In genomic region chr11:17979770-17980371, GRCh38 we compare ENCODE assay signal across 8 cellular contexts. TPM values are rescaled to one million over a fixed set of nuclear protein-coding genes. Genes with fewer than 3 reads are reported as not detected.
DNase-seq lines count a peak whose midpoint lies in the region; ATAC-seq and TF ChIP-seq lines count a peak whose summit lies in the region.

No MANE protein-coding gene starts in this region.

- H3K9me3 ChIP-seq in Panc1 (ENCODE audit: control insufficient read depth, insufficient read depth, low read depth, low read length) (no peaks in the 10 kb centered on the region), adrenal gland (replicated peaks in 1 of 3) (no peaks in the 10 kb centered on the region)

- TF ChIP-seq CTCF in Panc1 (IDR thresholded peaks at IDR 0.05) (peak; percentile 93), adrenal gland (IDR thresholded peaks at IDR 0.05) (peak; percentile 81 to 97 (median 86))

- CTCF ChIA-PET in Panc1 (lab: Charles Lee) = interaction anchor here (3.0 kb wide), 1 partner anchor 248 kb away, joined by 59 read pairs; no protein-coding TSS in a partner anchor

- peak; percentile 50 for ATAC-seq in HG03521 (IDR thresholded peaks at IDR 0.05; ENCODE audit: unreplicated experiment)
- peak; percentile 68; the same call in 1 of the 2 replicates for ATAC-seq in Panc1
- ATAC-seq in GM19023 (IDR thresholded peaks at IDR 0.05; ENCODE audit: unreplicated experiment) = no peak

- H3K4me1 ChIP-seq in Panc1 (ENCODE audit: control insufficient read depth, insufficient read depth, low read length) = no peaks in the 10 kb centered on the region
- H3K4me1 ChIP-seq in adrenal gland (replicated peaks in 1 of 2) = no peaks in the 10 kb centered on the region

- H3K4me3 ChIP-seq in Panc1 (ENCODE audit: low read depth in 2 of 2, low read length in 2 of 2) = no peak overlapping the region
- H3K4me3 ChIP-seq in adrenal gland = no peak overlapping the region

- H3K27ac ChIP-seq in Panc1 (ENCODE audit: low read length) (no peak overlapping the region), adrenal gland (no peak overlapping the region)

- WGBS in adrenal gland, 4 donors = 35 to 41% (median 39%) methylated on average over 7 of the region's 7 CpGs

- intact Hi-C loops in Panc1 (cut with micrococcal nuclease; ENCODE audit: unreplicated experiment) (loop anchor here (1.0 to 5.0 kb wide), 3 partner anchors 219 to 383 kb away; no protein-coding TSS in a partner anchor), adrenal gland (cut with DNase I) (loop anchor here (5.0 to 10.0 kb wide), 4 partner anchors 215 to 378 kb away; partner anchors contain the start of gene KCNC1 (in 1 of the 2))

- H3K36me3 ChIP-seq in Panc1 (ENCODE audit: control insufficient read depth, insufficient read depth, low read length) (no peaks in the 10 kb centered on the region), adrenal gland (replicated peaks in 1 of 2) (no peaks in the 10 kb centered on the region)

- peak; percentile 51 for DNase-seq in DMS53 treated with DMSO at 0.1 percent for 48 hours (lab: John Stamatoyannopoulos, UW; ENCODE audit: unreplicated experiment)
- DNase-seq in Panc1 (ENCODE audit: low read depth, low spot score) = peak; percentile 45
- DNase-seq in adrenal gland = peak in 2 of 7 donors; percentile 22 to 37
- peak; percentile 88 for DNase-seq in iPS-NIHi11 (ENCODE audit: low spot score)
- DNase-seq in stimulated activated CD4-positive, alpha-beta T cell treated with anti-CD3 and anti-CD28 coated beads, Interleukin-2, amount 100 ng/mL, for 48 hours = peak; percentile 16 to 27
- DNase-seq in NK-92 (lab: John Stamatoyannopoulos, UW; ENCODE audit: unreplicated experiment) = no peak

- in situ Hi-C loops in Panc1 (cut with HindIII; ENCODE audit: low pct_unique_long_range_greater_than_20kb, low sequenced_read_pairs) = no loop called here

- BruUV-seq in Panc1 (replicated peaks; lab: Mats Ljungman, UMichigan) = no TSS peak

- TF ChIP-seq POLR2A in adrenal gland (IDR thresholded peaks at IDR 0.05) = no peak

- H3K27me3 ChIP-seq in Panc1 (ENCODE audit: control insufficient read depth, insufficient read depth, low read length) (no peaks in the 10 kb centered on the region), adrenal gland (no peaks in the 10 kb centered on the region)

- POLR2A ChIA-PET in Panc1 (lab: Charles Lee) = no interaction called here

RNA-seq across cellular contexts. Expression of gene SERGEF, which starts 33.0 kb away (rescaled TPM):
- total RNA-seq in Panc1 (2021; ENCODE audit: unreplicated experiment) (35.5 TPM), adrenal gland (10 to 100 TPM; 31.2 to 46.4 (median 38.4) TPM)
- 36.6 TPM for polyA plus RNA-seq in Panc1 (2012; ENCODE audit: insufficient read length)
- polyA plus RNA-seq in adrenal gland = 100 to 1,000 TPM in 2 of 3 donors, 10 to 100 TPM in 1; 21.7 to 216 (median 133) TPM
